In genomic region chr9:27419558-27419957, GRCh38 we compare ENCODE assay signal across 5 cellular contexts.
A peak's percentile ranks its signal among the peaks of the same experiment; 100 is the strongest.
DNase-seq lines count a peak whose midpoint lies in the region; ATAC-seq and TF ChIP-seq lines count a peak whose summit lies in the region.
"Not testable (repeated sequence)": the region's sequence is repeated elsewhere in the genome, so short reads cannot be mapped to it uniquely, and the experiment has no call there.

No MANE protein-coding gene starts in this region.

- not testable (repeated sequence) for BruUV-seq in PC-3 (replicated peaks; lab: Mats Ljungman, UMichigan)

- POLR2A ChIA-PET in HEK293 (lab: Yijun Ruan, JAX); PC-3 (lab: Charles Lee; ENCODE audit: unreplicated experiment): not testable (repeated sequence)

- H3K27ac Mint-ChIP-seq in dendritic cell treated with granulocyte-macrophage colony-stimulating factor and Interleukin-4, amounts not matched to agents 40 ng/mL and 50 ng/mL, for 4 days, result peak overlapping the region; percentile 21
- peak overlapping the region; percentile 14 for H3K27ac Mint-ChIP-seq in mesothelial cell of epicardium

- H3K27me3 ChIP-seq in PC-3 (ENCODE audit: low read length); hepatocyte: not testable (repeated sequence)

- H3K4me1 ChIP-seq in HEK293 (ENCODE audit: control insufficient read depth, insufficient read depth, low read length); PC-3 (ENCODE audit: insufficient read depth, low read length); hepatocyte (ENCODE audit: insufficient read depth): not testable (repeated sequence)

- H3K36me3 ChIP-seq in HEK293 (ENCODE audit: control insufficient read depth in 2 of 2, insufficient read depth in 1 of 2, low read length in 2 of 2); PC-3 (ENCODE audit: low read depth, low read length); hepatocyte (replicated peaks; ENCODE audit: insufficient read depth, low read depth): not testable (repeated sequence)

- H3K9me2 ChIP-seq in PC-3 (replicated peaks; ENCODE audit: low read length); hepatocyte (replicated peaks; ENCODE audit: insufficient read depth): not testable (repeated sequence)

- intact Hi-C loops in PC-3 (cut with micrococcal nuclease); dendritic cell treated with granulocyte-macrophage colony-stimulating factor and Interleukin-4, amounts not matched to agents 40 ng/mL and 50 ng/mL, for 4 days (cut with micrococcal nuclease): not testable (repeated sequence)

- H3K36me3 Mint-ChIP-seq in dendritic cell treated with granulocyte-macrophage colony-stimulating factor and Interleukin-4, amounts not matched to agents 40 ng/mL and 50 ng/mL, for 4 days (ENCODE audit: low read depth), result peaks cover 70% of the 10 kb centered on the region
- H3K36me3 Mint-ChIP-seq in mesothelial cell of epicardium, result peaks cover 25% of the 10 kb centered on the region

- H3K9ac ChIP-seq in PC-3 (ENCODE audit: low read length), result not testable (repeated sequence)

- H2AFZ ChIP-seq in PC-3 (ENCODE audit: low read length); hepatocyte: not testable (repeated sequence)

- TF ChIP-seq CTCF in HEK293 (tag by site-specific recombination; IDR thresholded peaks at IDR 0.05); PC-3 (conservative IDR thresholded peaks at IDR 0.05; ENCODE audit: low read depth, low read length); hepatocyte (IDR thresholded peaks at IDR 0.05; ENCODE audit: poor library complexity); mesothelial cell of epicardium (IDR thresholded peaks at IDR 0.05; ENCODE audit: unreplicated experiment): not testable (repeated sequence)

- peak; percentile 48 for DNase-seq in PC-3
- not testable (repeated sequence) for DNase-seq in hepatocyte (ENCODE audit: low spot score); mesothelial cell of epicardium (ENCODE audit: low spot score in 2 of 2, unreplicated experiment in 2 of 2)

- H3K27ac ChIP-seq in HEK293 (ENCODE audit: extremely low read depth, low read depth, low read length), result not testable (repeated sequence)
- H3K27ac ChIP-seq in PC-3 (ENCODE audit: low read length) (peak overlapping the region; percentile 68), hepatocyte (peak overlapping the region; percentile 11)

- not testable (repeated sequence) for H3K79me2 ChIP-seq in PC-3 (ENCODE audit: low read length)
- H3K79me2 ChIP-seq in hepatocyte, result peaks cover 41% of the 10 kb centered on the region

- H3K9me3 ChIP-seq in HEK293 (ENCODE audit: control insufficient read depth, insufficient read depth, low read depth, low read length); PC-3 (ENCODE audit: low read length); hepatocyte (ENCODE audit: low read depth): not testable (repeated sequence)

- not testable (repeated sequence) for H3K4me2 ChIP-seq in PC-3 (ENCODE audit: low read length)
- H3K4me2 ChIP-seq in hepatocyte, result peak overlapping the region; percentile 2

- not testable (repeated sequence) for H3K4me3 Mint-ChIP-seq in dendritic cell treated with granulocyte-macrophage colony-stimulating factor and Interleukin-4, amounts not matched to agents 40 ng/mL and 50 ng/mL, for 4 days; mesothelial cell of epicardium

- not testable (repeated sequence) for H3K9me3 Mint-ChIP-seq in dendritic cell treated with granulocyte-macrophage colony-stimulating factor and Interleukin-4, amounts not matched to agents 40 ng/mL and 50 ng/mL, for 4 days
- peaks cover 20% of the 10 kb centered on the region for H3K9me3 Mint-ChIP-seq in mesothelial cell of epicardium

- CTCF ChIA-PET in HEK293 (lab: Yijun Ruan, JAX) (interaction anchor here (0.5 kb wide), 1 partner anchor 472 kb away, joined by 4 read pairs; no protein-coding TSS in a partner anchor), PC-3 (lab: Charles Lee) (interaction anchor here (0.6 kb wide), 1 partner anchor 41 kb away, joined by 3 read pairs; no protein-coding TSS in a partner anchor)

- H3K27me3 Mint-ChIP-seq in dendritic cell treated with granulocyte-macrophage colony-stimulating factor and Interleukin-4, amounts not matched to agents 40 ng/mL and 50 ng/mL, for 4 days; mesothelial cell of epicardium (ENCODE audit: low read depth): not testable (repeated sequence)

- ATAC-seq in PC-3, result not testable (repeated sequence)

- not testable (repeated sequence) for H3F3A ChIP-seq in PC-3 (ENCODE audit: low read length, unreplicated experiment)

- 70% methylated on average over 3 of the region's 3 CpGs for WGBS in hepatocyte (ENCODE audit: low lambda C conversion rate, missing lambda C conversion rate)

- H4K20me1 ChIP-seq in PC-3 (ENCODE audit: low read length); hepatocyte (ENCODE audit: insufficient read depth, poor library complexity, severe bottlenecking): not testable (repeated sequence)

- H3K4me3 ChIP-seq in HEK293 (ENCODE audit: low read depth, low read length); PC-3 (ENCODE audit: low read length); hepatocyte: not testable (repeated sequence)

- H3K4me1 Mint-ChIP-seq in dendritic cell treated with granulocyte-macrophage colony-stimulating factor and Interleukin-4, amounts not matched to agents 40 ng/mL and 50 ng/mL, for 4 days (ENCODE audit: low read depth), result peaks cover 41% of the 10 kb centered on the region
- peaks cover 34% of the 10 kb centered on the region for H3K4me1 Mint-ChIP-seq in mesothelial cell of epicardium

TF ChIP-seq in HEK293, 187 proteins besides CTCF, POLR2A, EP300 and RAD21:
- TF ChIP-seq OSR2 (tag by site-specific recombination; IDR thresholded peaks at IDR 0.05) (peak; percentile 47; the same call in 1 of the 2 replicates), ZNF843 (tag by site-specific recombination; IDR thresholded peaks at IDR 0.05) (peak; percentile 83), SCRT1 (tag by site-specific recombination; IDR thresholded peaks at IDR 0.05; ENCODE audit: borderline replicate concordance) (peak; percentile 87), FEZF1 (tag by site-specific recombination; IDR thresholded peaks at IDR 0.05) (peak; percentile 83), ZNF18 (tag by site-specific recombination; IDR thresholded peaks at IDR 0.05) (0 out of 2 replicates have a peak, but pooled peaks have one; percentile 36), WT1 (tag by site-specific recombination; IDR thresholded peaks at IDR 0.05) (peak; percentile 40; the same call in 1 of the 2 replicates), OVOL3 (tag by site-specific recombination; IDR thresholded peaks at IDR 0.05) (peak; percentile 66; the same call in 1 of the 2 replicates), PRDM4 (tag by site-specific recombination; IDR thresholded peaks at IDR 0.05) (peak; percentile 74), ZXDB (tag by site-specific recombination; IDR thresholded peaks at IDR 0.05) (peak; percentile 80)
